Comparison of ENCODE assay signal across 8 cellular contexts in the genomic region with DNA sequence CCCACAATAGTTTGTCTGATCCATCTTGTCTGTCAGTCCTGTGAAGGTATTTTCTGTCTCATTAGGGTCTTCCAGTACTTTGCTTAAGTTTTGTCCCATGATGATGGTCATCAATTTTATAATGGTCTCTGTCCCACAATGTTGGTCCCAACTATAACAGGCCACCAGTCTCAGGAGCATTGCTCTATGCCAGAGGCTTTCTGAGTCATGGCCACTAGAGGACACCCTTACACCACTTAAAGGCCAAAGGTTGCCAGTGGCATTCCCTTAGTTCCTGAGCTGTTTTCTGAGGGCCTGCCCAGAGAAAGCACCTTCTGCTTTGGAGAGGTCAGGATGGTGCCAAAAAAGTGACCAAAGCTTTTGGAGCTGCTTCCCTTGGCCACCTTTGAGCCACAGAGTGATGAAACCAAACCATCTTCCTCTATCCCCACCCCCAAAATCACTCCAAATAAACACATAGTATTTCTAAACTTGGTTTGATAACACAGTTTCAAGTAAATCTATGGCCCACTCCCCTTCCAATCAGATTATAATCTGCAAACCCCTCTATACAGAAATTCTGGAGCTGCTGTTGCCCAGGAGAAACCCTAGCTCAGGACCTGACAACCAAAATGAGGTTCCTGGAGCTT. TPM values are rescaled to one million over a fixed set of nuclear protein-coding genes. Genes with fewer than 3 reads are reported as not detected.
DNase-seq lines count a peak whose midpoint lies in the region; ATAC-seq and TF ChIP-seq lines count a peak whose summit lies in the region.

No MANE protein-coding gene starts in this region.

- no peak overlapping the region for H3K27ac ChIP-seq in foreskin keratinocyte

- peaks cover 17% of the 10 kb centered on the region for H3K27me3 ChIP-seq in foreskin keratinocyte

- H3K9me3 Mint-ChIP-seq in activated T-cell treated with anti-CD3 and anti-CD28 coated beads, Interleukin-2, amount 50 U/mL, for 72 hours, result no peaks in the 10 kb centered on the region

- DNase-seq in COLO829 (ENCODE audit: low spot score) (peak; percentile 84), NCI-H82 (lab: John Stamatoyannopoulos, UW) (peak; percentile 81), foreskin keratinocyte (peak in 1 of 2 donors; percentile 48), omental fat pad (ENCODE audit: low spot score) (no peak), posterior vena cava (ENCODE audit: low spot score) (no peak)
- peak; percentile 45 to 46 for DNase-seq in activated T-cell treated with anti-CD3 and anti-CD28 coated beads, Interleukin-2, amount 50 U/mL, for 72 hours

- ATAC-seq in GM19351 (IDR thresholded peaks at IDR 0.05; ENCODE audit: unreplicated experiment) (peak; percentile 79), HG03469 (IDR thresholded peaks at IDR 0.05; ENCODE audit: unreplicated experiment) (peak; percentile 76), foreskin keratinocyte (peak; percentile 87), omental fat pad (ENCODE audit: low FRiP score) (peak; percentile 84)
- ATAC-seq in activated T-cell treated with anti-CD3 and anti-CD28 coated beads, Interleukin-2, amount 50 U/mL, for 72 hours (replicated peaks in 1 of 2), result peak; percentile 80 to 81

- no peaks in the 10 kb centered on the region for H3K4me1 ChIP-seq in foreskin keratinocyte

- peak; percentile 90 for TF ChIP-seq CTCF in foreskin keratinocyte (conservative IDR thresholded peaks at IDR 0.05)
- peak in 1 of 3 donors; percentile 32 for TF ChIP-seq CTCF in omental fat pad (IDR thresholded peaks at IDR 0.05)

- no peaks in the 10 kb centered on the region for H3K4me1 Mint-ChIP-seq in activated T-cell treated with anti-CD3 and anti-CD28 coated beads, Interleukin-2, amount 50 U/mL, for 72 hours (ENCODE audit: low read depth)

- H3K27me3 Mint-ChIP-seq in activated T-cell treated with anti-CD3 and anti-CD28 coated beads, Interleukin-2, amount 50 U/mL, for 72 hours (ENCODE audit: low read depth), result peaks cover 7% of the 10 kb centered on the region

- no peak overlapping the region for H3K27ac Mint-ChIP-seq in activated T-cell treated with anti-CD3 and anti-CD28 coated beads, Interleukin-2, amount 50 U/mL, for 72 hours

- intact Hi-C loops in posterior vena cava (cut with DNase I), result no loop called here

- H3K36me3 Mint-ChIP-seq in activated T-cell treated with anti-CD3 and anti-CD28 coated beads, Interleukin-2, amount 50 U/mL, for 72 hours (ENCODE audit: insufficient read depth in 2 of 2), result no peaks in the 10 kb centered on the region

- H3K4me3 Mint-ChIP-seq in activated T-cell treated with anti-CD3 and anti-CD28 coated beads, Interleukin-2, amount 50 U/mL, for 72 hours, result no peak overlapping the region

RNA-seq across cellular contexts. Expression of a gene that starts 19.3 kb away (rescaled TPM):
- 100 to 1,000 TPM; 287 to 325 TPM for total RNA-seq in activated T-cell treated with anti-CD3 and anti-CD28 coated beads, Interleukin-2, amount 50 U/mL, for 72 hours
- total RNA-seq in foreskin keratinocyte (274 and 284 TPM in 2 replicates), omental fat pad (100 to 1,000 TPM; 140 to 157 (median 154) TPM), posterior vena cava (100 to 1,000 TPM; 138 to 139 TPM)
- 343 and 345 TPM in 2 replicates for polyA plus RNA-seq in foreskin keratinocyte

RNA-seq across cellular contexts. Expression of a gene that starts 41.2 kb away (rescaled TPM):
- total RNA-seq in activated T-cell treated with anti-CD3 and anti-CD28 coated beads, Interleukin-2, amount 50 U/mL, for 72 hours, result not detected
- 2.0 and 3.1 TPM in 2 replicates for total RNA-seq in foreskin keratinocyte
- polyA plus RNA-seq in foreskin keratinocyte, result 0.12 and 0.39 TPM in 2 replicates
- not detected for total RNA-seq in omental fat pad
- not detected for total RNA-seq in posterior vena cava

Comparison
In these comparisons a context has a peak if more than half of its experiments do, and no peak if none do; other contexts are left out.
1. DNase-seq: peak in COLO829 (single experiment), NCI-H82 (single experiment) and activated T-cell treated with anti-CD3 and anti-CD28 coated beads, Interleukin-2, amount 50 U/mL, for 72 hours (2 of 2); none in omental fat pad (single experiment) and posterior vena cava (single experiment).
2. Peak in every context shown above with its lines, with median percentiles within 50 percentile points of each other: ATAC-seq.